Comparison of ENCODE assay signal across 8 cellular contexts in genomic region chr1:247103777-247104591, GRCh38. TPM values are rescaled to one million over a fixed set of nuclear protein-coding genes. Genes with fewer than 3 reads are reported as not detected.
DNase-seq lines count a peak whose midpoint lies in the region; ATAC-seq, FAIRE-seq and TF ChIP-seq lines count a peak whose summit lies in the region.

Gene ZNF669 (minus strand): TSS chr1:247104356. CDS start chr1:247104199, 157 bp downstream.

- H3K36me3 ChIP-seq in astrocyte (ENCODE audit: insufficient read depth, low read length) (peaks cover 21% of the 10 kb centered on the region), hepatocyte (replicated peaks; ENCODE audit: insufficient read depth, low read depth) (peaks cover 14% of the 10 kb centered on the region)

- H3K27me3 Mint-ChIP-seq in T-helper 2 cell treated with Interferon-gamma antibody and Interleukin-4, amounts not matched to agents 5 μg/mL and 100 μg/mL, for 36 hours (ENCODE audit: low read depth), result peaks cover 26% of the 10 kb centered on the region
- no peaks in the 10 kb centered on the region for H3K27me3 Mint-ChIP-seq in astrocyte (ENCODE audit: low read depth, unreplicated experiment)

- H3K9me2 ChIP-seq in hepatocyte (replicated peaks; ENCODE audit: insufficient read depth), result no peaks in the 10 kb centered on the region

- H4K20me1 ChIP-seq in astrocyte (ENCODE audit: insufficient read depth, low read length) (peaks cover 13% of the 10 kb centered on the region), hepatocyte (ENCODE audit: insufficient read depth, poor library complexity, severe bottlenecking) (no peaks in the 10 kb centered on the region)

- H3K4me2 ChIP-seq in astrocyte (ENCODE audit: low read length) (peak within 1 kb of the TSS; percentile 84), hepatocyte (peak within 1 kb of the TSS; percentile 90)

- H3K36me3 Mint-ChIP-seq in T-helper 2 cell treated with Interferon-gamma antibody and Interleukin-4, amounts not matched to agents 5 μg/mL and 100 μg/mL, for 36 hours (ENCODE audit: low read depth), result peaks cover 49% of the 10 kb centered on the region
- peaks cover 50% of the 10 kb centered on the region for H3K36me3 Mint-ChIP-seq in astrocyte (ENCODE audit: low read depth, unreplicated experiment)

- TF ChIP-seq CTCF in astrocyte (IDR thresholded peaks at IDR 0.05; ENCODE audit: insufficient read depth, low read depth, low read length) (no peak), hepatocyte (IDR thresholded peaks at IDR 0.05; ENCODE audit: poor library complexity) (no peak)

- no peaks in the 10 kb centered on the region for H3K4me1 ChIP-seq in astrocyte (ENCODE audit: insufficient read depth, low read length)
- H3K4me1 ChIP-seq in hepatocyte (ENCODE audit: insufficient read depth), result no peaks in the 10 kb centered on the region

- H3K4me3 Mint-ChIP-seq in T-helper 2 cell treated with Interferon-gamma antibody and Interleukin-4, amounts not matched to agents 5 μg/mL and 100 μg/mL, for 36 hours, result peak within 1 kb of the TSS; percentile 92
- H3K4me3 Mint-ChIP-seq in astrocyte (ENCODE audit: unreplicated experiment), result peak within 1 kb of the TSS; percentile 92

- H3K27ac ChIP-seq in astrocyte (ENCODE audit: low read depth, low read length) (peak within 1 kb of the TSS; percentile 85), hepatocyte (peak within 1 kb of the TSS; percentile 94)

- peak; percentile 86 for DNase-seq in GM18507 (ENCODE audit: extremely low spot score, insufficient read length, low read depth)
- peak; percentile 96 for DNase-seq in NCI-H1930 (lab: John Stamatoyannopoulos, UW)
- peak; percentile 91 for DNase-seq in T-helper 2 cell treated with Interferon-gamma antibody and Interleukin-4, amounts not matched to agents 5 μg/mL and 100 μg/mL, for 36 hours (ENCODE audit: low spot score)
- DNase-seq in astrocyte (ENCODE audit: low read depth), result peak; percentile 89
- DNase-seq in hepatocyte (ENCODE audit: low spot score), result peak; percentile 99
- DNase-seq in renal cortical epithelial cell (ENCODE audit: low read depth), result peak; percentile 87
- no peak for DNase-seq in cortex of kidney (lab: John Stamatoyannopoulos, UW)

- peaks cover 53% of the 10 kb centered on the region for H3K9me3 Mint-ChIP-seq in T-helper 2 cell treated with Interferon-gamma antibody and Interleukin-4, amounts not matched to agents 5 μg/mL and 100 μg/mL, for 36 hours
- peaks cover 45% of the 10 kb centered on the region for H3K9me3 Mint-ChIP-seq in astrocyte (ENCODE audit: unreplicated experiment)

- H2AFZ ChIP-seq in astrocyte (ENCODE audit: low read depth, low read length) (peak within 1 kb of the TSS; percentile 96), hepatocyte (peak within 1 kb of the TSS; percentile 58)

- H3K9me3 ChIP-seq in astrocyte (ENCODE audit: insufficient read depth, low read depth, low read length) (peaks cover 27% of the 10 kb centered on the region), hepatocyte (ENCODE audit: low read depth) (peaks cover 26% of the 10 kb centered on the region)

- peak; percentile 100 for ATAC-seq in HG02973 (IDR thresholded peaks at IDR 0.05; ENCODE audit: unreplicated experiment)

- H3K27me3 ChIP-seq in astrocyte (ENCODE audit: insufficient read depth, low read length) (no peaks in the 10 kb centered on the region), hepatocyte (no peaks in the 10 kb centered on the region)

- peak within 1 kb of the TSS; percentile 88 for H3K27ac Mint-ChIP-seq in T-helper 2 cell treated with Interferon-gamma antibody and Interleukin-4, amounts not matched to agents 5 μg/mL and 100 μg/mL, for 36 hours
- peak within 1 kb of the TSS; percentile 89 for H3K27ac Mint-ChIP-seq in astrocyte (ENCODE audit: unreplicated experiment)

- 2% methylated on average over 57 of the region's 61 CpGs for WGBS in hepatocyte (ENCODE audit: low lambda C conversion rate, missing lambda C conversion rate)

- H3K4me1 Mint-ChIP-seq in T-helper 2 cell treated with Interferon-gamma antibody and Interleukin-4, amounts not matched to agents 5 μg/mL and 100 μg/mL, for 36 hours (ENCODE audit: low read depth), result peaks cover 6% of the 10 kb centered on the region
- no peaks in the 10 kb centered on the region for H3K4me1 Mint-ChIP-seq in astrocyte (ENCODE audit: low read depth, unreplicated experiment)

- H3K79me2 ChIP-seq in astrocyte (ENCODE audit: insufficient read depth, low read length), result peaks cover 40% of the 10 kb centered on the region
- peaks cover 30% of the 10 kb centered on the region for H3K79me2 ChIP-seq in hepatocyte

- FAIRE-seq in GM18507 (lab: Jason Lieb, UNC), result peak; percentile 93
- no peak for FAIRE-seq in astrocyte (lab: Jason Lieb, UNC)

- peak within 1 kb of the TSS; percentile 99 for H3K4me3 ChIP-seq in astrocyte (ENCODE audit: insufficient read depth, low read depth, low read length)
- H3K4me3 ChIP-seq in hepatocyte, result peak within 1 kb of the TSS; percentile 40

- H3K9ac ChIP-seq in astrocyte (ENCODE audit: low read length), result peak within 1 kb of the TSS; percentile 93

RNA-seq across cellular contexts. Expression of gene ZNF669, which starts in this region (rescaled TPM):
- total RNA-seq in astrocyte, result 7.5 and 9.4 TPM in 2 replicates
- total RNA-seq in hepatocyte, result 10.6 and 11.9 TPM in 2 replicates
- polyA plus RNA-seq in hepatocyte, result 6.0 and 6.9 TPM in 2 replicates
- total RNA-seq in renal cortical epithelial cell, result 14.0 and 18.6 TPM in 2 replicates
